17 cellular contexts compared by ENCODE assay signal in genomic region chr14:105384605-105385321, GRCh38.
"Had no signal": no experiment of that assay in that cellular context is flagged by ENCODE, and none has a peak within 500 bp of the region (broad histone marks: within the 10 kb centered on the region; RNA-seq: fewer than 3 reads in every experiment).

No MANE protein-coding gene starts in this region.

- H3K9me3 Mint-ChIP-seq: natural killer cell treated with Interleukin-12 subunit alpha and Interleukin-12 subunit beta and Interleukin-15 and Interleukin-18, amount 100 ng/mL, for 72 hours; neural progenitor cell; type B pancreatic cell had no signal

- H3K9me3 ChIP-seq: colonic mucosa, heart left ventricle, mucosa of descending colon, prostate gland, suprapubic skin, thyroid gland had no signal

- ATAC-seq: left colon; natural killer cell treated with Interleukin-12 subunit alpha and Interleukin-12 subunit beta and Interleukin-15 and Interleukin-18, amount 100 ng/mL, for 72 hours had no signal

- H3K4me1 ChIP-seq: colonic mucosa, neural progenitor cell, parathyroid adenoma, prostate gland, thyroid gland had no signal

- H3K27ac Mint-ChIP-seq: natural killer cell treated with Interleukin-12 subunit alpha and Interleukin-12 subunit beta and Interleukin-15 and Interleukin-18, amount 100 ng/mL, for 72 hours; neural progenitor cell; type B pancreatic cell had no signal

- H3K4me3 Mint-ChIP-seq: natural killer cell treated with Interleukin-12 subunit alpha and Interleukin-12 subunit beta and Interleukin-15 and Interleukin-18, amount 100 ng/mL, for 72 hours; neural progenitor cell; type B pancreatic cell had no signal

- H3K27me3 ChIP-seq: colonic mucosa, dorsolateral prefrontal cortex, heart left ventricle, neural progenitor cell, suprapubic skin, thyroid gland had no signal

- H3K36me3 Mint-ChIP-seq: natural killer cell treated with Interleukin-12 subunit alpha and Interleukin-12 subunit beta and Interleukin-15 and Interleukin-18, amount 100 ng/mL, for 72 hours had no signal

- H3K4me3 ChIP-seq: colonic mucosa, dorsolateral prefrontal cortex, heart left ventricle, mucosa of descending colon, neural progenitor cell, prostate gland, skin epidermis, suprapubic skin, thyroid gland had no signal

- H3K27ac ChIP-seq: colonic mucosa, neural progenitor cell, parathyroid adenoma, prostate gland, suprapubic skin, thyroid gland had no signal

- H3K36me3 ChIP-seq: colonic mucosa, neural progenitor cell, prostate gland had no signal

- DNase-seq: colonic mucosa; dorsolateral prefrontal cortex; effector memory CD4-positive, alpha-beta T cell; left colon; occipital lobe; stimulated activated CD4-positive, alpha-beta T cell treated with anti-CD3 and anti-CD28 coated beads, Interleukin-12 subunit alpha, Interleukin-12 subunit beta, amount 100 ng/mL, for 4 hours; stimulated activated naive CD4-positive, alpha-beta T cell; thyroid gland had no signal

- H3K27me3 Mint-ChIP-seq: natural killer cell treated with Interleukin-12 subunit alpha and Interleukin-12 subunit beta and Interleukin-15 and Interleukin-18, amount 100 ng/mL, for 72 hours; type B pancreatic cell had no signal
